26 cellular contexts compared by ENCODE assay signal in the genomic region with DNA sequence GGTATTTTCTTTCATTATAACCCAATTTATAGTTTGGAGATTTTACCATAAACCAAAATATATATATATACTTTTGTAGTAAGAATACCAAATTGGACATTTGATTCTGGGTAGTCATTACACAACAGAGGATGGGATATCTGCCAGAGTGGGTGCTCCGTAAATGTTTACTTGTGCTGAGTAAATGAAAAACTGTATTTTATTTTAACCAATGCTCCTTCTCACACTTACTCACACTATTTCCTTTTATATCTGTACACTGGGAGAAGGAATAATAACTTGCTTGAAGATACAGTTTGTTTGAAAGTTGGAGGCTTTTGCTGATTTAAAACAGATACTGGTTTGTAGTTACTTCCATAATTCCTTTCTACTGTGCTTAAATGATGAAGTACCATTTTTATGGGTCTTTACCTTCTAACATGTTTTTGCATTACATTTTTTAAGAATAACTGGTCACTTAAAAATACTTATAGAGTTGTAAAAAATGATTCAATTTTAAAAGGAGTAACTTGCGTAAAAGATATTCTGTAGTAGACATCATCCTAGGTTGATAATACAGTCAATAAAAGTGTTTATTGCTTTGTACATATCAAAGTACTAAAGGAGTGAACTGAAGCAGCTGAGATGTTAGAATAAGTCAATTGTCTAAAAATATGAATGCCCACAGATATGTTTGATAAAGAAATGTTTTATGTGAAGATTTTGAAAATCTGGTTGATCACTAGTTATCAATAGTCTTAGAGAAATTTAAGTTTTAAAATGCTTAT.
A peak's percentile ranks its signal among the peaks of the same experiment; 100 is the strongest.
DNase-seq lines count a peak whose midpoint lies in the region; ATAC-seq, FAIRE-seq and TF ChIP-seq lines count a peak whose summit lies in the region.
"Had no signal": no experiment of that assay in that cellular context is flagged by ENCODE, and none has a peak within 500 bp of the region (broad histone marks: within the 10 kb centered on the region; RNA-seq: fewer than 3 reads in every experiment).

No MANE protein-coding gene starts in this region.

- TF ChIP-seq CTCF in body of pancreas (IDR thresholded peaks at IDR 0.05) (no peak), pancreas (IDR thresholded peaks at IDR 0.05) (no peak), lower leg skin (IDR thresholded peaks at IDR 0.05) (no peak)

- H3K4me1 ChIP-seq in body of pancreas (peaks cover 17% of the 10 kb centered on the region), pancreas (peaks cover 13 to 21% (median 19%) of the 10 kb centered on the region in 3 donors)

- 30 to 40% methylated on average over 2 of the region's 2 CpGs for WGBS in body of pancreas, 2 donors
- WGBS in pancreas, 2 donors, result 38 to 44% methylated on average over 2 of the region's 2 CpGs
- WGBS in lower leg skin, 2 donors, result 85 to 86% methylated on average over 2 of the region's 2 CpGs

- H3K36me3 ChIP-seq in KOPT-K1 (ENCODE audit: insufficient read depth, low read length) (peaks cover 24% of the 10 kb centered on the region; the same call in 1 of the 2 replicates), body of pancreas (replicated peaks in 1 of 2; ENCODE audit: insufficient read depth in 1 of 2, low read depth in 2 of 2) (no peaks in the 10 kb centered on the region), pancreas (no peaks in the 10 kb centered on the region)

- no peaks in the 10 kb centered on the region for H3K27me3 ChIP-seq in body of pancreas
- H3K27me3 ChIP-seq in pancreas, result no peaks in the 10 kb centered on the region
- H3K27me3 ChIP-seq: suprapubic skin, vagina had no signal

- peak; percentile 86 for FAIRE-seq in pancreas (lab: Jason Lieb, UNC)
- FAIRE-seq: TTC549 had no signal

- ATAC-seq in body of pancreas (peak; percentile 56), pancreas (peak; percentile 69 to 95 (median 85))
- ATAC-seq: activated CD4-positive, alpha-beta T cell treated with anti-CD3 and anti-CD28 coated beads for 36 hours; esophagus mucosa; GM12878; left cardiac atrium; stimulated activated effector memory CD8-positive, alpha-beta T cell treated with anti-CD3 and anti-CD28 coated beads, Interleukin-12 subunit alpha, Interleukin-12 subunit beta, amount 100 ng/mL, for 72 hours had no signal

- intact Hi-C loops in body of pancreas (cut with DNase I) (no loop called here), pancreas (cut with DNase I) (no loop called here), lower leg skin (cut with DNase I; ENCODE audit: low total_unique reads) (no loop called here)

- DNase-seq in body of pancreas (peak in 3 of 4 donors; percentile 35 to 57 (median 45)), iris pigment epithelial cell (ENCODE audit: low read depth) (peak; percentile 29), pancreas (peak in 3 of 6 donors; percentile 9 to 35 (median 12)), lower leg skin (ENCODE audit: low spot score in 2 of 2) (no peak), midbrain (lab: John Stamatoyannopoulos, UW) (no peak)
- DNase-seq in stimulated activated CD4-positive, alpha-beta T cell treated with anti-CD3 and anti-CD28 coated beads, Interleukin-12 subunit alpha, Interleukin-12 subunit beta, amount 100 ng/mL, for 4 hours, result no peak
- DNase-seq: activated CD4-positive, alpha-beta T cell treated with anti-CD3 and anti-CD28 coated beads for 36 hours; DMS79 treated with DMSO at 0.1 percent for 48 hours; glutamatergic neuron; HFFc6; Karpas-422; left cardiac atrium; NCI-H1048; NCI-H2029; NCI-H226; NCI-H774; PC-9; posterior cingulate gyrus; stimulated activated CD4-positive, alpha-beta T cell treated with anti-CD3 and anti-CD28 coated beads, Interleukin-2, amount 100 ng/mL, for 24 hours had no signal

- TF ChIP-seq POLR2A in body of pancreas (IDR thresholded peaks at IDR 0.05) (no peak), lower leg skin (IDR thresholded peaks at IDR 0.05) (no peak)

- H3K4me3 ChIP-seq in body of pancreas (no peak overlapping the region), pancreas (no peak overlapping the region), lower leg skin (ENCODE audit: low read depth, poor library complexity, severe bottlenecking) (no peak overlapping the region)
- H3K4me3 ChIP-seq: GM12878, PC-9, suprapubic skin, vagina had no signal

- H3K9me3 ChIP-seq in KOPT-K1 (ENCODE audit: insufficient read depth, low read length, poor library complexity, severe bottlenecking) (peaks cover 14% of the 10 kb centered on the region), body of pancreas (no peaks in the 10 kb centered on the region), pancreas (no peaks in the 10 kb centered on the region)
- H3K9me3 ChIP-seq: suprapubic skin, vagina had no signal

- H3K27ac ChIP-seq in KOPT-K1 (ENCODE audit: low read depth, low read length, poor library complexity, severe bottlenecking), result peak overlapping the region; percentile 35
- H3K27ac ChIP-seq in body of pancreas, result peak overlapping the region in 1 of 4 donors; percentile 10
- no peak overlapping the region for H3K27ac ChIP-seq in pancreas
- H3K27ac ChIP-seq: PC-9, suprapubic skin, vagina had no signal

Comparison
In these comparisons a context has a peak if more than half of its experiments do, and no peak if none do; other contexts are left out.
1. DNase-seq: peak in body of pancreas (3 of 4) and iris pigment epithelial cell (single experiment); none in lower leg skin (0 of 2), midbrain (single experiment) and stimulated activated CD4-positive, alpha-beta T cell treated with anti-CD3 and anti-CD28 coated beads, Interleukin-12 subunit alpha, Interleukin-12 subunit beta, amount 100 ng/mL, for 4 hours (single experiment).